ENCODE assay signal across 8 cellular contexts in genomic region chr9:86034863-86035734, GRCh38.
DNase-seq lines count a peak whose midpoint lies in the region; ATAC-seq and TF ChIP-seq lines count a peak whose summit lies in the region.

No MANE protein-coding gene starts in this region.

- DNase-seq in cardiac muscle cell (ENCODE audit: low read depth in 1 of 2, low spot score in 1 of 2) = peak; percentile 65 to 69
- no peak for DNase-seq in left cardiac atrium
- DNase-seq in NCI-H1092 treated with DMSO at 0.1 percent for 48 hours (lab: John Stamatoyannopoulos, UW) = peak; percentile 61
- peak; percentile 24 for DNase-seq in adipocyte (ENCODE audit: low read depth)
- DNase-seq in mesenchymal stem cell = peak; percentile 62
- no peak for DNase-seq in effector memory CD8-positive, alpha-beta T cell
- no peak for DNase-seq in DMS153 treated with DMSO at 0.1 percent for 48 hours (lab: John Stamatoyannopoulos, UW; ENCODE audit: unreplicated experiment)

- H2AFZ ChIP-seq in mesenchymal stem cell (ENCODE audit: low read depth, low read length) = no peak overlapping the region

- H3K4ac ChIP-seq in mesenchymal stem cell (ENCODE audit: low read depth in 1 of 2, low read length in 2 of 2) = no peak overlapping the region

- ATAC-seq in left cardiac atrium = no peak
- ATAC-seq in effector memory CD8-positive, alpha-beta T cell (replicated peaks) = no peak
- no peak for ATAC-seq in GM19328 (IDR thresholded peaks at IDR 0.05; ENCODE audit: unreplicated experiment)

- H3K9me3 ChIP-seq in cardiac muscle cell (ENCODE audit: low read depth) (no peaks in the 10 kb centered on the region), adipocyte (ENCODE audit: control insufficient read depth, low read length) (no peaks in the 10 kb centered on the region), mesenchymal stem cell (ENCODE audit: control insufficient read depth, low read length) (no peaks in the 10 kb centered on the region)

- H3K9ac ChIP-seq in adipocyte (ENCODE audit: low read length) = no peak overlapping the region
- H3K9ac ChIP-seq in mesenchymal stem cell (ENCODE audit: low read length) = no peak overlapping the region

- no peaks in the 10 kb centered on the region for H3K4me1 ChIP-seq in cardiac muscle cell (ENCODE audit: low read depth)
- no peaks in the 10 kb centered on the region for H3K4me1 ChIP-seq in adipocyte (ENCODE audit: control insufficient read depth, insufficient read depth, low read length)
- peaks cover under 1% of the 10 kb centered on the region for H3K4me1 ChIP-seq in mesenchymal stem cell (ENCODE audit: control insufficient read depth, insufficient read depth, low read depth, low read length)

- no peak overlapping the region for H4K91ac ChIP-seq in mesenchymal stem cell (ENCODE audit: low read length)

- H3K18ac ChIP-seq in mesenchymal stem cell (ENCODE audit: low read depth in 1 of 2, low read length in 2 of 2) = no peak overlapping the region

- no peak overlapping the region for H2AK5ac ChIP-seq in mesenchymal stem cell (ENCODE audit: low read length, severe bottlenecking)

- H3K9me3 Mint-ChIP-seq in effector memory CD8-positive, alpha-beta T cell = peaks cover 0 to 1% of the 10 kb centered on the region in 2 donors

- H2BK12ac ChIP-seq in mesenchymal stem cell (ENCODE audit: low read length in 2 of 2) = no peak overlapping the region

- H2BK5ac ChIP-seq in mesenchymal stem cell (ENCODE audit: low read depth, low read length, poor library complexity, severe bottlenecking) = no peak overlapping the region

- H2BK15ac ChIP-seq in mesenchymal stem cell (ENCODE audit: low read depth, poor library complexity, severe bottlenecking) = no peak overlapping the region

- H4K8ac ChIP-seq in mesenchymal stem cell (ENCODE audit: low read length) = no peak overlapping the region

- no peak overlapping the region for H3K4me3 ChIP-seq in cardiac muscle cell
- H3K4me3 ChIP-seq in adipocyte (ENCODE audit: low read length) = no peak overlapping the region
- no peak overlapping the region for H3K4me3 ChIP-seq in mesenchymal stem cell (ENCODE audit: insufficient read depth in 1 of 2, low read depth in 1 of 2, low read length in 2 of 2)

- no peak overlapping the region for H3K23ac ChIP-seq in mesenchymal stem cell (ENCODE audit: low read length in 2 of 2)

- H3K14ac ChIP-seq in mesenchymal stem cell (ENCODE audit: low read length in 2 of 2) = no peak overlapping the region

- peak; percentile 66 for TF ChIP-seq CTCF in cardiac muscle cell (IDR thresholded peaks at IDR 0.05; ENCODE audit: low read depth, low read length)

- H2BK120ac ChIP-seq in mesenchymal stem cell (ENCODE audit: low read depth, low read length) = no peak overlapping the region

- intact Hi-C loops in left cardiac atrium (cut with DNase I) = no loop called here

- no peaks in the 10 kb centered on the region for H3K27me3 ChIP-seq in cardiac muscle cell
- H3K27me3 ChIP-seq in adipocyte (replicated peaks; ENCODE audit: control insufficient read depth, insufficient read depth, low read length) = no peaks in the 10 kb centered on the region
- no peaks in the 10 kb centered on the region for H3K27me3 ChIP-seq in mesenchymal stem cell (ENCODE audit: control insufficient read depth in 1 of 2, insufficient read depth in 1 of 2, low read length in 2 of 2)

- no peaks in the 10 kb centered on the region for H3K27me3 Mint-ChIP-seq in effector memory CD8-positive, alpha-beta T cell

- no peak overlapping the region for H3K4me3 Mint-ChIP-seq in effector memory CD8-positive, alpha-beta T cell

- H3K4me1 Mint-ChIP-seq in effector memory CD8-positive, alpha-beta T cell (ENCODE audit: low read depth in 2 of 2) = no peaks in the 10 kb centered on the region

- 72% methylated on average over 16 of the region's 17 CpGs for WGBS in mesenchymal stem cell

- H3K27ac ChIP-seq in cardiac muscle cell (no peak overlapping the region), mesenchymal stem cell (ENCODE audit: low read length, poor library complexity, severe bottlenecking) (no peak overlapping the region)

- H3K36me3 ChIP-seq in cardiac muscle cell (peaks cover 21% of the 10 kb centered on the region), adipocyte (ENCODE audit: control insufficient read depth, insufficient read depth, low read length, severe bottlenecking) (peaks cover 11% of the 10 kb centered on the region), mesenchymal stem cell (ENCODE audit: control insufficient read depth in 1 of 2, insufficient read depth in 2 of 2, low read depth in 1 of 2, low read length in 2 of 2) (peaks cover 23 to 45% of the 10 kb centered on the region in 2 experiments)

- no peak overlapping the region for H3K4me2 ChIP-seq in mesenchymal stem cell (ENCODE audit: low read length, poor library complexity, severe bottlenecking)

- H3K79me1 ChIP-seq in mesenchymal stem cell (replicated peaks; ENCODE audit: low read length, poor library complexity, severe bottlenecking) = peaks cover 10% of the 10 kb centered on the region

- peaks cover 10% of the 10 kb centered on the region for H3K36me3 Mint-ChIP-seq in effector memory CD8-positive, alpha-beta T cell (ENCODE audit: insufficient read depth)

- no peak overlapping the region for H3K27ac Mint-ChIP-seq in effector memory CD8-positive, alpha-beta T cell

Comparison
In these comparisons a context has a peak if more than half of its experiments do, and no peak if none do; other contexts are left out.
1. DNase-seq: peak in cardiac muscle cell (2 of 2), NCI-H1092 treated with DMSO at 0.1 percent for 48 hours (single experiment), adipocyte (single experiment) and mesenchymal stem cell (single experiment); none in left cardiac atrium (single experiment), effector memory CD8-positive, alpha-beta T cell (0 of 3) and DMS153 treated with DMSO at 0.1 percent for 48 hours (single experiment).